Comparison of ENCODE assay signal across 8 cellular contexts in the genomic region with DNA sequence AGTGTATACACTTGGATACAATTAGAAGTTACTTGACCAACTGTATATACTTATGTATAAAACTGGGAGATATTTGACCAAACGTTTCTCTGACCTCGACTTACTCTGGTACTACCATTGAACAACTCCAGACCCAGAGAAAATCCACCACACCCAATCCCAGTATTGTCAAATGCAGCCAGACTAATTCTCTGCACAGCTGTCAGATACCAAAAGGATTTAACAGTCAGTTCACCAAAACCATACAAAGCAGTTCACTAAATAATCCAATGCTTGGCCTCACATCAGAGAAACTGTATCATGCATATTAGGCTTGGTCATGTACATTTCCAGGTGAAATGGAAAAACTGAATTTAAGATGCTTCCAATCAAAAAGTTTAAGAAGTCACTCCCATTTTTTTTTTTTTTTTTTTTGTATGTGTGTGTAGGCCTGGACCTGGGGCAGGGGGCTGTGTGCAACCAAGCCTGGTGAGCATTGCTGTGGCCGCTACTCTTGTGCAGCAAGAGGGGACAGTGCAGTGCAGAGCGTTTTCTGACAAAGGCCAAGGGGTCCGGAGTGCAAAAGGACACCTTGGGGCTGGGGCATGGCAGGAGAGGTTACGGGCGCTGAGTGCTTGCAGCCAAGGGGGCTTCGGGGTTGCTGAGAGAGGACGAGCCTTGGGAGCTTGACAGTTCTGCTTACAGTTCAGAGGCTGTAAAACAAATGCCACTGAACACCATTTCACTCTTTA. TPM values are rescaled to one million over a fixed set of nuclear protein-coding genes. Genes with fewer than 3 reads are reported as not detected.
A peak's percentile ranks its signal among the peaks of the same experiment; 100 is the strongest.
DNase-seq lines count a peak whose midpoint lies in the region; ATAC-seq, FAIRE-seq and TF ChIP-seq lines count a peak whose summit lies in the region.

No MANE protein-coding gene starts in this region.

- peak overlapping the region; percentile 87 for H3K4me2 ChIP-seq in HepG2 (ENCODE audit: low read depth, low read length)

- peaks cover 28% of the 10 kb centered on the region for H4K20me1 ChIP-seq in HepG2 (ENCODE audit: insufficient read depth, low read length)

- no peak overlapping the region for H2AFZ ChIP-seq in HepG2 (ENCODE audit: low read length)

- H3K4me3 ChIP-seq in HepG2 (replicated peaks in 1 of 3; ENCODE audit: insufficient read depth in 1 of 3, low read depth in 2 of 3, low read length in 3 of 3), result peak overlapping the region; percentile 92 to 99 (median 96)
- H3K4me3 ChIP-seq in thyroid gland (replicated peaks in 1 of 3), result peak overlapping the region in 2 of 3 donors; percentile 65 to 76

- H3K4me1 ChIP-seq in HepG2 (ENCODE audit: insufficient read depth, low read length) (peaks cover 50% of the 10 kb centered on the region), thyroid gland (peaks cover 6 to 20% of the 10 kb centered on the region in 2 donors)

- H3K27me3 Mint-ChIP-seq in activated CD4-positive, alpha-beta T cell treated with anti-CD3 and anti-CD28 coated beads, Interleukin-2, amount 10 ng/mL, durations not matched to agents 7 days and 5 days, result no peaks in the 10 kb centered on the region

- TF ChIP-seq POLR2A in HepG2 (IDR thresholded peaks at IDR 0.05; ENCODE audit: insufficient read depth in 1 of 2, low read depth in 2 of 2, low read length in 2 of 2), result no peak
- TF ChIP-seq POLR2A in thyroid gland (IDR thresholded peaks at IDR 0.05), result no peak

- H3K36me3 ChIP-seq in HepG2 (replicated peaks in 1 of 2; ENCODE audit: control insufficient read depth in 1 of 2, insufficient read depth in 2 of 2, low read length in 2 of 2), result peaks cover 0 to 1% of the 10 kb centered on the region in 2 experiments; a peak in 1 of 5 replicates
- no peaks in the 10 kb centered on the region for H3K36me3 ChIP-seq in thyroid gland

- H3K9me3 ChIP-seq in HepG2 (ENCODE audit: low read length), result no peaks in the 10 kb centered on the region
- no peaks in the 10 kb centered on the region for H3K9me3 ChIP-seq in thyroid gland

- 5% methylated on average over 7 of the region's 9 CpGs for WGBS in HepG2 (ENCODE audit: low lambda C conversion rate)
- 36 to 54% methylated on average over 9 of the region's 9 CpGs for WGBS in thyroid gland, 2 donors

- in situ Hi-C loops in HepG2 (cut with HindIII; ENCODE audit: extremely low pct_ligation_motif_present, low pct_unique_long_range_greater_than_20kb), result no loop called here

- no peak for DNase-seq in activated CD4-positive, alpha-beta T cell treated with anti-CD3 and anti-CD28 coated beads, Interleukin-2, amount 10 ng/mL, durations not matched to agents 7 days and 5 days
- no peak for DNase-seq in activated CD4-positive, alpha-beta T cell treated with anti-CD3 and anti-CD28 coated beads, Interleukin-2, amount 50 U/mL, for 4 hours
- no peak for DNase-seq in activated naive CD4-positive, alpha-beta T cell treated with anti-CD3 and anti-CD28 coated beads, Interleukin-2, amount 50 U/mL, for 72 hours (ENCODE audit: low spot score in 2 of 2)
- peak; percentile 6 for DNase-seq in HepG2 (ENCODE audit: low spot score)
- DNase-seq in thyroid gland, result no peak
- no peak for DNase-seq in DMS153 treated with DMSO at 0.1 percent for 48 hours (lab: John Stamatoyannopoulos, UW; ENCODE audit: unreplicated experiment)
- no peak for DNase-seq in NCI-H69 (lab: John Stamatoyannopoulos, UW)
- no peak for DNase-seq in GM19238 (ENCODE audit: insufficient read length, low spot score)

- peaks cover 53% of the 10 kb centered on the region for H3K4me1 Mint-ChIP-seq in activated CD4-positive, alpha-beta T cell treated with anti-CD3 and anti-CD28 coated beads, Interleukin-2, amount 10 ng/mL, durations not matched to agents 7 days and 5 days

- peaks cover 10% of the 10 kb centered on the region for H3K36me3 Mint-ChIP-seq in activated CD4-positive, alpha-beta T cell treated with anti-CD3 and anti-CD28 coated beads, Interleukin-2, amount 10 ng/mL, durations not matched to agents 7 days and 5 days (ENCODE audit: low read depth)
- H3K36me3 Mint-ChIP-seq in activated naive CD4-positive, alpha-beta T cell treated with anti-CD3 and anti-CD28 coated beads, Interleukin-2, amount 50 U/mL, for 72 hours, result peaks cover 15 to 27% of the 10 kb centered on the region in 2 donors

- CTCF ChIA-PET in activated CD4-positive, alpha-beta T cell treated with anti-CD3 and anti-CD28 coated beads, Interleukin-2, amount 10 ng/mL, durations not matched to agents 7 days and 5 days (lab: Charles Lee), result interaction anchor here (1.1 kb wide), 1 partner anchor 8 kb away, joined by 3 read pairs; no protein-coding TSS in a partner anchor
- CTCF ChIA-PET in HepG2 (lab: Yijun Ruan, JAX; ENCODE audit: low intra/inter-chr PET ratio, low total read pairs), result no interaction called here

- TF ChIP-seq CTCF in HepG2 (CRISPR knock-in tag; IDR thresholded peaks at IDR 0.05) (no peak), thyroid gland (IDR thresholded peaks at IDR 0.05) (no peak)

- peak overlapping the region; percentile 93 for H3K27ac ChIP-seq in HepG2 (ENCODE audit: extremely low read length, insufficient read depth, low read length)
- H3K27ac ChIP-seq in thyroid gland, result peak overlapping the region in 1 of 3 donors; percentile 80

- peaks cover 2% of the 10 kb centered on the region for H3K9me3 Mint-ChIP-seq in activated CD4-positive, alpha-beta T cell treated with anti-CD3 and anti-CD28 coated beads, Interleukin-2, amount 10 ng/mL, durations not matched to agents 7 days and 5 days
- H3K9me3 Mint-ChIP-seq in activated naive CD4-positive, alpha-beta T cell treated with anti-CD3 and anti-CD28 coated beads, Interleukin-2, amount 50 U/mL, for 72 hours, result no peaks in the 10 kb centered on the region

- no peaks in the 10 kb centered on the region; a peak in 1 of 5 replicates for H3K27me3 ChIP-seq in HepG2 (ENCODE audit: control insufficient read depth in 1 of 2, insufficient read depth in 2 of 2, low read length in 2 of 2)
- H3K27me3 ChIP-seq in thyroid gland, result no peaks in the 10 kb centered on the region

- H3K4me3 Mint-ChIP-seq in activated CD4-positive, alpha-beta T cell treated with anti-CD3 and anti-CD28 coated beads, Interleukin-2, amount 10 ng/mL, durations not matched to agents 7 days and 5 days, result peak overlapping the region; percentile 99

- H3K27ac Mint-ChIP-seq in activated CD4-positive, alpha-beta T cell treated with anti-CD3 and anti-CD28 coated beads, Interleukin-2, amount 10 ng/mL, durations not matched to agents 7 days and 5 days, result peak overlapping the region; percentile 94
- H3K27ac Mint-ChIP-seq in activated naive CD4-positive, alpha-beta T cell treated with anti-CD3 and anti-CD28 coated beads, Interleukin-2, amount 50 U/mL, for 72 hours, result peak overlapping the region; percentile 72 to 96

- POLR2A ChIA-PET in activated CD4-positive, alpha-beta T cell treated with anti-CD3 and anti-CD28 coated beads, Interleukin-2, amount 10 ng/mL, durations not matched to agents 7 days and 5 days (lab: Charles Lee), result no interaction called here
- POLR2A ChIA-PET in HepG2 (lab: Yijun Ruan, JAX), result interaction anchor here (1.1 to 3.7 kb wide), 6 partner anchors 8 to 66 kb away, joined by 3 to 44 read pairs (median 18); a partner anchor contains a TSS

- peak overlapping the region; percentile 91 for H3K9ac ChIP-seq in HepG2 (ENCODE audit: insufficient read depth, low read depth, low read length)

- intact Hi-C loops in HepG2 (cut with micrococcal nuclease; ENCODE audit: unreplicated experiment), result loop anchor here (2.0 to 10.0 kb wide), 2 partner anchors 65 to 325 kb away; a partner anchor contains a TSS
- intact Hi-C loops in thyroid gland (cut with DNase I), result no loop called here

- TF ChIP-seq RAD21 in HepG2 (CRISPR knock-in tag; IDR thresholded peaks at IDR 0.05), result no peak

- ATAC-seq in activated naive CD4-positive, alpha-beta T cell treated with anti-CD3 and anti-CD28 coated beads, Interleukin-2, amount 50 U/mL, for 72 hours, result no peak
- ATAC-seq in HepG2, result peak; percentile 16

- BruUV-seq in HepG2 (replicated peaks; lab: Mats Ljungman, UMichigan), result no TSS peak

- TF ChIP-seq EP300 in HepG2 (IDR thresholded peaks at IDR 0.05; ENCODE audit: low read depth in 2 of 2, low read length in 2 of 2), result no peak
- TF ChIP-seq EP300 in HepG2 (CRISPR knock-in tag; IDR thresholded peaks at IDR 0.05; ENCODE audit: borderline replicate concordance), result no peak

- H3K79me2 ChIP-seq in HepG2 (ENCODE audit: insufficient read depth, low read length), result peaks cover 88% of the 10 kb centered on the region

- no peak for FAIRE-seq in HepG2 (lab: Jason Lieb, UNC)

RNA-seq across cellular contexts. Expression of a gene that starts 1.4 kb away (rescaled TPM):
- 10 to 100 TPM; 37.9 to 43.6 TPM for total RNA-seq in activated CD4-positive, alpha-beta T cell treated with anti-CD3 and anti-CD28 coated beads, Interleukin-2, amount 10 ng/mL, durations not matched to agents 7 days and 5 days
- 10 to 100 TPM; 47.2 to 52.8 TPM for total RNA-seq in activated naive CD4-positive, alpha-beta T cell treated with anti-CD3 and anti-CD28 coated beads, Interleukin-2, amount 50 U/mL, for 72 hours
- total RNA-seq in HepG2 (2016; rRNA removed; fragmentation: Illumina TruSeq; extraction: Trizol) (77.2 and 95.2 TPM in 2 replicates), thyroid gland (10 to 100 TPM; 51.9 to 58.0 (median 53.5) TPM)
- total RNA-seq in HepG2 (2016; cell fraction: cytosol; rRNA removed; fragmentation: Illumina TruSeq; extraction: Trizol; ENCODE audit: low read depth), result 6.5 and 9.2 TPM in 2 replicates
- 75.3 and 96.0 TPM in 2 replicates for total RNA-seq in HepG2 (2016; cell fraction: insoluble cytoplasmic fraction; rRNA removed; fragmentation: Illumina TruSeq; extraction: Trizol)
- total RNA-seq in HepG2 (2016; cell fraction: membrane; rRNA removed; fragmentation: Illumina TruSeq; extraction: Trizol), result 31.5 and 33.7 TPM in 2 replicates
- total RNA-seq in HepG2 (2016; cell fraction: nucleus; rRNA removed; fragmentation: Illumina TruSeq; extraction: Trizol), result 50.1 and 54.0 TPM in 2 replicates
- polyA plus RNA-seq in HepG2 (2011; rRNA removed), result 20.7 and 27.0 TPM in 2 replicates
- polyA plus RNA-seq in HepG2 (2011; cell fraction: cytosol; rRNA removed), result 11.9 and 15.5 TPM in 2 replicates
- 8.0 and 10.2 TPM in 2 replicates for polyA plus RNA-seq in HepG2 (2011; cell fraction: nucleus; rRNA removed)
- polyA plus RNA-seq in HepG2 (2012), result 30.9 and 42.1 TPM in 2 replicates
- 3.9 and 4.3 TPM in 2 replicates for polyA plus RNA-seq in HepG2 (2016; cell fraction: cytosol; fragmentation: Illumina TruSeq; extraction: Trizol; ENCODE audit: low read depth)
- polyA plus RNA-seq in HepG2 (2016; cell fraction: insoluble cytoplasmic fraction; fragmentation: Illumina TruSeq; extraction: Trizol; ENCODE audit: low read depth), result 74.4 and 75.6 TPM in 2 replicates
- 14.2 and 15.7 TPM in 2 replicates for polyA plus RNA-seq in HepG2 (2016; cell fraction: membrane; fragmentation: Illumina TruSeq; extraction: Trizol; ENCODE audit: low read depth)
- polyA plus RNA-seq in HepG2 (2016; cell fraction: nucleus; fragmentation: Illumina TruSeq; extraction: Trizol; ENCODE audit: insufficient read depth, low read depth), result 44.0 and 46.4 TPM in 2 replicates
- 24.9 and 26.6 TPM in 2 replicates for polyA minus RNA-seq in HepG2 (2011; rRNA and poly(A)+ RNA removed; ENCODE audit: low replicate concordance)
- 41.5 and 45.5 TPM in 2 replicates for polyA minus RNA-seq in HepG2 (2011; cell fraction: cytosol; rRNA and poly(A)+ RNA removed)
- 43.3 and 46.1 TPM in 2 replicates for polyA minus RNA-seq in HepG2 (2011; cell fraction: nucleus; rRNA and poly(A)+ RNA removed)

RNA-seq across cellular contexts. Expression of a gene that starts 1.8 kb away (rescaled TPM):
- 1 to 10 TPM in 1 of 2 experiments, under 1 TPM in 1; 0.72 to 1.2 TPM for total RNA-seq in activated CD4-positive, alpha-beta T cell treated with anti-CD3 and anti-CD28 coated beads, Interleukin-2, amount 10 ng/mL, durations not matched to agents 7 days and 5 days
- 1 to 10 TPM; 1.9 to 2.0 TPM for total RNA-seq in activated naive CD4-positive, alpha-beta T cell treated with anti-CD3 and anti-CD28 coated beads, Interleukin-2, amount 50 U/mL, for 72 hours
- total RNA-seq in HepG2 (2016; rRNA removed; fragmentation: Illumina TruSeq; extraction: Trizol), result 6.0 and 7.0 TPM in 2 replicates
- 3.0 and 3.4 TPM in 2 replicates for total RNA-seq in HepG2 (2016; cell fraction: cytosol; rRNA removed; fragmentation: Illumina TruSeq; extraction: Trizol; ENCODE audit: low read depth)
- 6.4 and 6.6 TPM in 2 replicates for total RNA-seq in HepG2 (2016; cell fraction: insoluble cytoplasmic fraction; rRNA removed; fragmentation: Illumina TruSeq; extraction: Trizol)
- 7.4 and 9.1 TPM in 2 replicates for total RNA-seq in HepG2 (2016; cell fraction: membrane; rRNA removed; fragmentation: Illumina TruSeq; extraction: Trizol)
- 10.3 and 12.6 TPM in 2 replicates for total RNA-seq in HepG2 (2016; cell fraction: nucleus; rRNA removed; fragmentation: Illumina TruSeq; extraction: Trizol)
- 3.4 and 3.6 TPM in 2 replicates for polyA plus RNA-seq in HepG2 (2011; rRNA removed)
- 4.9 and 6.1 TPM in 2 replicates for polyA plus RNA-seq in HepG2 (2011; cell fraction: cytosol; rRNA removed)
- 7.0 and 8.3 TPM in 2 replicates for polyA plus RNA-seq in HepG2 (2011; cell fraction: nucleus; rRNA removed)
- polyA plus RNA-seq in HepG2 (2012), result 3.7 and 5.4 TPM in 2 replicates
- 2.3 and 3.0 TPM in 2 replicates for polyA plus RNA-seq in HepG2 (2016; cell fraction: cytosol; fragmentation: Illumina TruSeq; extraction: Trizol; ENCODE audit: low read depth)
- 6.5 and 7.3 TPM in 2 replicates for polyA plus RNA-seq in HepG2 (2016; cell fraction: insoluble cytoplasmic fraction; fragmentation: Illumina TruSeq; extraction: Trizol; ENCODE audit: low read depth)
- 6.5 and 6.9 TPM in 2 replicates for polyA plus RNA-seq in HepG2 (2016; cell fraction: membrane; fragmentation: Illumina TruSeq; extraction: Trizol; ENCODE audit: low read depth)
- polyA plus RNA-seq in HepG2 (2016; cell fraction: nucleus; fragmentation: Illumina TruSeq; extraction: Trizol; ENCODE audit: insufficient read depth, low read depth), result 4.8 and 5.0 TPM in 2 replicates
- 9.4 and 11.0 TPM in 2 replicates for polyA minus RNA-seq in HepG2 (2011; rRNA and poly(A)+ RNA removed; ENCODE audit: low replicate concordance)
- polyA minus RNA-seq in HepG2 (2011; cell fraction: cytosol; rRNA and poly(A)+ RNA removed), result 4.6 and 6.0 TPM in 2 replicates
- 49.2 and 56.0 TPM in 2 replicates for polyA minus RNA-seq in HepG2 (2011; cell fraction: nucleus; rRNA and poly(A)+ RNA removed)
- total RNA-seq in thyroid gland, result 10 to 100 TPM in 2 of 4 donors, 1 to 10 TPM in 2; 8.2 to 15.8 (median 9.9) TPM
